9 cellular contexts compared by ENCODE assay signal in the genomic region with DNA sequence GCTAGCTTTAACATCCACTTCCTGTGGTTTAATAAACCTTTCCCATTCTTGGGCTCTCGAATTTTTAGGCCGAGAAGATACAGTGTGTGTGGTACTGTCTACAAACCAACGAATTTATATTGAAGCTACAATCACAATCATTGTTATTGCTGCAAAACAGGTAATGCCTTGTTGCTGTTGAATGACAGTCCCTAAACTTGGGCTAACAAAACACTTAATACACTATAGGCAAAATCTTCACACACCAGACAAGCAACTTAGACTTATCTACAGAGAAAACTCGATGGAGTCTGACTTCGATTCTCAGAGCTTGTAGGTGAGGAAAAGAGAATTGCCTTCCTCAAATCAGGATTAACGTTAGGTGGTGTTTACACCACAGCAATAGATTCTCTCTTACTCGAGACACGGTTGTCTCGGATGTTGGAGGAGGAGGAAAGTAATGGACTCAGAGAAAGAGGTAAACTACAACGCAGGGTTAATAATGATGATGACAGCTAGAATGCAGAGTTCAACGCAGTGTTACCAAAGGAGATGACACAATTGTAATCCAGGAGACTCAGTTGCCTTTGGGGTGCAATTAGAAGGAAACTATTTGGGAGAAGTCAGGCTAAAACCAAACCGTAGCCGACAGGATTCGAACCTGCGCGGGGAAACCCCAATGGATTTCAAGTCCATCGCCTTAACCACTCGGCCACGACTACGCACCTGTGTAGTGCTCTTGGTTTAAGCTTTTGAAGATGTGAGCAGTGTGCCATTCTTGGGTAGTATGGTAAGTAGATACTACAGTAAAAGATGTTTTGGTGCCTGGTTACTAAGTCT. TPM values are rescaled to one million over a fixed set of nuclear protein-coding genes. Genes with fewer than 3 reads are reported as not detected.
A peak's percentile ranks its signal among the peaks of the same experiment; 100 is the strongest.
DNase-seq lines count a peak whose midpoint lies in the region; ATAC-seq and TF ChIP-seq lines count a peak whose summit lies in the region.
"Had no signal": no experiment of that assay in that cellular context is flagged by ENCODE, and none has a peak within 500 bp of the region (broad histone marks: within the 10 kb centered on the region; RNA-seq: fewer than 3 reads in every experiment).

No MANE protein-coding gene starts in this region.

- TF ChIP-seq EP300 in Ishikawa (IDR thresholded peaks at IDR 0.05; ENCODE audit: borderline replicate concordance) (no peak), stomach (IDR thresholded peaks at IDR 0.05) (no peak)

- CTCF ChIA-PET in CD8-positive, alpha-beta memory T cell (lab: Charles Lee), result interaction anchor here (0.8 to 4.1 kb wide), 9 partner anchors 9 to 267 kb away, joined by 3 to 22 read pairs (median 4); partner anchors contain the start of gene ZNF184
- CTCF ChIA-PET in mammary epithelial cell (lab: Charles Lee; ENCODE audit: low non-redundant PET), result interaction anchor here (0.7 kb wide), 1 partner anchor 247 kb away, joined by 4 read pairs; no protein-coding TSS in a partner anchor
- CTCF ChIA-PET in naive thymus-derived CD4-positive, alpha-beta T cell (lab: Charles Lee), result interaction anchor here (0.8 to 2.2 kb wide), 4 partner anchors 9 to 267 kb away, joined by 3 to 9 read pairs (median 4); no protein-coding TSS in a partner anchor

- peaks cover 3% of the 10 kb centered on the region for H3K27me3 ChIP-seq in CD8-positive, alpha-beta memory T cell (ENCODE audit: insufficient read depth, low read length, poor library complexity, severe bottlenecking)
- H3K27me3 ChIP-seq in mammary epithelial cell (ENCODE audit: insufficient read depth, low read length) (no peaks in the 10 kb centered on the region), stomach (peaks cover 0 to 42% (median 15%) of the 10 kb centered on the region in 3 donors)
- H3K27me3 ChIP-seq in naive thymus-derived CD4-positive, alpha-beta T cell (ENCODE audit: control insufficient read depth in 2 of 2, insufficient read depth in 2 of 2, low read length in 2 of 2), result no peaks in the 10 kb centered on the region

- TF ChIP-seq CTCF in mammary epithelial cell (conservative IDR thresholded peaks at IDR 0.05 in 1 of 2, IDR thresholded peaks at IDR 0.05 in 1 of 2; ENCODE audit: extremely low read depth in 1 of 2, insufficient read depth in 1 of 2, low read depth in 1 of 2, low read length in 2 of 2) (no peak), stomach (IDR thresholded peaks at IDR 0.05) (no peak)

- H3K9me3 ChIP-seq in CD8-positive, alpha-beta memory T cell (ENCODE audit: low read length), result no peaks in the 10 kb centered on the region
- H3K9me3 ChIP-seq in T-helper 17 cell (ENCODE audit: control insufficient read depth, low read length, poor library complexity, severe bottlenecking) (no peaks in the 10 kb centered on the region), mammary epithelial cell (replicated peaks; ENCODE audit: insufficient read depth, low read length) (no peaks in the 10 kb centered on the region), stomach (no peaks in the 10 kb centered on the region)
- no peaks in the 10 kb centered on the region for H3K9me3 ChIP-seq in naive thymus-derived CD4-positive, alpha-beta T cell (ENCODE audit: control insufficient read depth in 2 of 3, low read length in 3 of 3)
- H3K9me3 ChIP-seq: heart right ventricle had no signal

- intact Hi-C loops in mammary epithelial cell (cut with micrococcal nuclease), result loop anchor here (1.0 to 10.0 kb wide), 6 partner anchors 14 to 211 kb away; no protein-coding TSS in a partner anchor
- intact Hi-C loops in naive thymus-derived CD4-positive, alpha-beta T cell (cut with micrococcal nuclease), result no loop called here
- intact Hi-C loops in stomach (cut with DNase I; ENCODE audit: low total_unique reads), result no loop called here

- in situ Hi-C loops in mammary epithelial cell (cut with MboI; ENCODE audit: low sequenced_read_pairs in 2 of 2), result loop anchor here in 1 of 2 donors (25.0 kb wide), 1 partner anchor 318 kb away; no protein-coding TSS in a partner anchor

- H3K27ac ChIP-seq in CD8-positive, alpha-beta memory T cell (ENCODE audit: low read depth, low read length), result peak overlapping the region; percentile 13
- no peak overlapping the region for H3K27ac ChIP-seq in mammary epithelial cell (ENCODE audit: insufficient read depth, low read depth, low read length)
- no peak overlapping the region for H3K27ac ChIP-seq in naive thymus-derived CD4-positive, alpha-beta T cell (ENCODE audit: low read depth, low read length)
- no peak overlapping the region for H3K27ac ChIP-seq in stomach
- H3K27ac ChIP-seq: heart right ventricle had no signal

- H3K4me2 ChIP-seq in mammary epithelial cell (ENCODE audit: insufficient read depth, low read depth, low read length), result peak overlapping the region; percentile 48

- no peak overlapping the region for H3K4me3 ChIP-seq in CD8-positive, alpha-beta memory T cell (ENCODE audit: low read length)
- no peak overlapping the region for H3K4me3 ChIP-seq in mammary epithelial cell (replicated peaks in 1 of 3; ENCODE audit: insufficient read depth in 1 of 3, low read depth in 2 of 3, low read length in 3 of 3)
- no peak overlapping the region for H3K4me3 ChIP-seq in naive thymus-derived CD4-positive, alpha-beta T cell (ENCODE audit: low read length)
- no peak overlapping the region for H3K4me3 ChIP-seq in stomach
- H3K4me3 ChIP-seq: heart right ventricle had no signal

- H3K4me1 Mint-ChIP-seq in CD8-positive, alpha-beta memory T cell, result peaks cover 36 to 45% (median 39%) of the 10 kb centered on the region in 3 donors
- H3K4me1 Mint-ChIP-seq in T-helper 17 cell, result peaks cover 31% of the 10 kb centered on the region
- H3K4me1 Mint-ChIP-seq in naive thymus-derived CD4-positive, alpha-beta T cell, result peaks cover 15 to 41% (median 36%) of the 10 kb centered on the region in 7 donors

- H3K4me1 ChIP-seq in CD8-positive, alpha-beta memory T cell (ENCODE audit: insufficient read depth, low read length), result peaks cover 19% of the 10 kb centered on the region
- H3K4me1 ChIP-seq in mammary epithelial cell (ENCODE audit: insufficient read depth, low read length) (no peaks in the 10 kb centered on the region), stomach (peaks cover 0 to 20% (median 13%) of the 10 kb centered on the region in 4 donors)
- peaks cover 6% of the 10 kb centered on the region in 2 donors for H3K4me1 ChIP-seq in naive thymus-derived CD4-positive, alpha-beta T cell (ENCODE audit: control insufficient read depth in 2 of 2, insufficient read depth in 2 of 2, low read length in 2 of 2)

- peak; percentile 51 for ATAC-seq in T-helper 17 cell
- ATAC-seq in naive thymus-derived CD4-positive, alpha-beta T cell, result peak; percentile 42

- H3K9me3 Mint-ChIP-seq in CD8-positive, alpha-beta memory T cell, result no peaks in the 10 kb centered on the region
- H3K9me3 Mint-ChIP-seq in naive thymus-derived CD4-positive, alpha-beta T cell, result peaks cover 0 to 16% (median 0%) of the 10 kb centered on the region in 11 donors

- peak overlapping the region in 6 of 8 donors; percentile 4 to 95 (median 48) for H3K27ac Mint-ChIP-seq in CD8-positive, alpha-beta memory T cell
- H3K27ac Mint-ChIP-seq in T-helper 17 cell, result peak overlapping the region; percentile 96
- H3K27ac Mint-ChIP-seq in naive thymus-derived CD4-positive, alpha-beta T cell, result peak overlapping the region in 8 of 9 donors; percentile 0 to 94 (median 40)

- no peak overlapping the region for H2AFZ ChIP-seq in mammary epithelial cell (ENCODE audit: low read depth, low read length)

- H3K4me3 Mint-ChIP-seq in CD8-positive, alpha-beta memory T cell, result peak overlapping the region in 5 of 7 donors; percentile 9 to 65 (median 25)
- peak overlapping the region; percentile 51 for H3K4me3 Mint-ChIP-seq in T-helper 17 cell
- H3K4me3 Mint-ChIP-seq in naive thymus-derived CD4-positive, alpha-beta T cell, result peak overlapping the region in 6 of 10 donors; percentile 1 to 68 (median 24)

- peak; percentile 36 to 76 (median 53) for DNase-seq in CD8-positive, alpha-beta memory T cell
- peak in 2 of 3 donors; percentile 49 to 56 for DNase-seq in T-helper 17 cell
- DNase-seq in mammary epithelial cell, result peak; percentile 91
- peak in 7 of 9 donors; percentile 38 to 78 (median 50) for DNase-seq in naive thymus-derived CD4-positive, alpha-beta T cell
- DNase-seq in KG1 (lab: John Stamatoyannopoulos, UW), result no peak
- DNase-seq in stomach, result no peak
- no peak for DNase-seq in Kasumi-1 (lab: John Stamatoyannopoulos, UW)
- DNase-seq: heart right ventricle had no signal

- no peak for TF ChIP-seq POLR2A in stomach (IDR thresholded peaks at IDR 0.05)

- POLR2A ChIA-PET in CD8-positive, alpha-beta memory T cell (lab: Charles Lee), result interaction anchor here (1.2 to 3.6 kb wide), 3 partner anchors 11 to 33 kb away, joined by 3 to 23 read pairs (median 4); partner anchors contain the start of gene ZNF184
- POLR2A ChIA-PET in naive thymus-derived CD4-positive, alpha-beta T cell (lab: Charles Lee), result interaction anchor here (0.7 to 4.2 kb wide), 9 partner anchors 13 to 1272 kb away, joined by 3 to 20 read pairs (median 4); partner anchors contain the start of gene ZNF184

- no peaks in the 10 kb centered on the region for H3K79me2 ChIP-seq in mammary epithelial cell (ENCODE audit: insufficient read depth, low read length)

- H3K36me3 ChIP-seq in CD8-positive, alpha-beta memory T cell (ENCODE audit: insufficient read depth, low read length), result no peaks in the 10 kb centered on the region
- no peaks in the 10 kb centered on the region for H3K36me3 ChIP-seq in mammary epithelial cell (ENCODE audit: insufficient read depth, low read length)
- no peaks in the 10 kb centered on the region for H3K36me3 ChIP-seq in naive thymus-derived CD4-positive, alpha-beta T cell (ENCODE audit: control insufficient read depth in 2 of 3, insufficient read depth in 3 of 3, low read length in 3 of 3)
- H3K36me3 ChIP-seq in stomach, result no peaks in the 10 kb centered on the region
- H3K36me3 ChIP-seq: heart right ventricle had no signal

- H3K36me3 Mint-ChIP-seq in CD8-positive, alpha-beta memory T cell, result peaks cover 0 to 4% (median 0%) of the 10 kb centered on the region in 3 donors
- H3K36me3 Mint-ChIP-seq in T-helper 17 cell (ENCODE audit: low read depth), result peaks cover 2% of the 10 kb centered on the region
- H3K36me3 Mint-ChIP-seq in naive thymus-derived CD4-positive, alpha-beta T cell, result peaks cover 0 to 8% (median 0%) of the 10 kb centered on the region in 5 donors

- no peaks in the 10 kb centered on the region for H4K20me1 ChIP-seq in mammary epithelial cell (ENCODE audit: insufficient read depth, low read length)

- TF ChIP-seq RAD21 in Ishikawa (IDR thresholded peaks at IDR 0.05; ENCODE audit: low read depth), result no peak

- 11% methylated on average over 20 of the region's 20 CpGs for WGBS in mammary epithelial cell (ENCODE audit: low coverage, missing lambda C conversion rate)
- WGBS in stomach, 5 donors, result 26 to 33% (median 30%) methylated on average over 20 of the region's 20 CpGs

- BruUV-seq in mammary epithelial cell (replicated peaks; lab: Mats Ljungman, UMichigan), result TSS peak; percentile 100

- dilution Hi-C loops in mammary epithelial cell (cut with HindIII; ENCODE audit: low sequenced_read_pairs), result loop anchor here (10.0 kb wide), 1 partner anchor 99 kb away; no protein-coding TSS in a partner anchor

- no peak overlapping the region for H3K9ac ChIP-seq in mammary epithelial cell (ENCODE audit: insufficient read depth, low read length)

- H3K27me3 Mint-ChIP-seq in CD8-positive, alpha-beta memory T cell, result peaks cover 20 to 27% of the 10 kb centered on the region in 2 donors
- peaks cover 23% of the 10 kb centered on the region for H3K27me3 Mint-ChIP-seq in T-helper 17 cell
- peaks cover 14 to 61% (median 19%) of the 10 kb centered on the region in 5 donors for H3K27me3 Mint-ChIP-seq in naive thymus-derived CD4-positive, alpha-beta T cell

RNA-seq across cellular contexts. Expression of gene ZNF184, which starts 32.5 kb away (rescaled TPM):
- 10 to 100 TPM in 1 of 2 experiments, 1 to 10 TPM in 1; 9.7 to 10.0 TPM for total RNA-seq in CD8-positive, alpha-beta memory T cell
- 10.8 TPM for polyA plus RNA-seq in CD8-positive, alpha-beta memory T cell
- total RNA-seq in T-helper 17 cell, result 10 to 100 TPM in 1 of 2 donors, 1 to 10 TPM in 1; 9.8 to 12.5 TPM
- 1 to 10 TPM; 3.4 to 7.2 TPM for total RNA-seq in mammary epithelial cell
- polyA plus RNA-seq in mammary epithelial cell, result 1.7 TPM
- 3.8 TPM for polyA minus RNA-seq in mammary epithelial cell
- total RNA-seq in naive thymus-derived CD4-positive, alpha-beta T cell, result 10 to 100 TPM in 4 of 5 experiments, 1 to 10 TPM in 1; 9.6 to 13.7 (median 12.3) TPM
- polyA plus RNA-seq in naive thymus-derived CD4-positive, alpha-beta T cell, result 10 to 100 TPM in 1 of 2 donors, 1 to 10 TPM in 1; 7.0 to 12.6 TPM
- total RNA-seq in stomach, result 10 to 100 TPM in 2 of 5 donors, 1 to 10 TPM in 2, not detected in 1; 4.5 to 21.0 (median 8.5) TPM
- 1 to 10 TPM; 1.8 to 4.0 (median 2.2) TPM for polyA plus RNA-seq in stomach

Comparison
In these comparisons a context has a peak if more than half of its experiments do, and no peak if none do; other contexts are left out.
1. DNase-seq: peak in CD8-positive, alpha-beta memory T cell (5 of 5), T-helper 17 cell (2 of 3), mammary epithelial cell (single experiment) and naive thymus-derived CD4-positive, alpha-beta T cell (7 of 9); none in KG1 (single experiment), stomach (single experiment) and Kasumi-1 (0 of 2).
2. H3K27ac Mint-ChIP-seq: peak in every context shown above with its lines; median percentile 96 in T-helper 17 cell; 48 in CD8-positive, alpha-beta memory T cell; 40 in naive thymus-derived CD4-positive, alpha-beta T cell.
3. Peak in every context shown above with its lines, with median percentiles within 50 percentile points of each other: H3K4me3 Mint-ChIP-seq.